ENCODE assay signal across 8 cellular contexts in genomic region chr10:14880201-14880600, GRCh38. TPM values are rescaled to one million over a fixed set of nuclear protein-coding genes. Genes with fewer than 3 reads are reported as not detected.
DNase-seq lines count a peak whose midpoint lies in the region; ATAC-seq, FAIRE-seq and TF ChIP-seq lines count a peak whose summit lies in the region.

No MANE protein-coding gene starts in this region.

- intact Hi-C loops in Calu3 (cut with micrococcal nuclease; ENCODE audit: unreplicated experiment): no loop called here
- intact Hi-C loops in pancreas (cut with DNase I): no loop called here
- intact Hi-C loops in transverse colon (cut with DNase I; ENCODE audit: low total_unique reads): no loop called here

- ATAC-seq in natural killer cell treated with Interleukin-12 subunit alpha and Interleukin-12 subunit beta and Interleukin-15 and Interleukin-18, amount 100 ng/mL, for 72 hours: no peak
- no peak for ATAC-seq in pancreas

- no peaks in the 10 kb centered on the region for H3K9me3 Mint-ChIP-seq in Calu3 (ENCODE audit: low read depth, unreplicated experiment)
- H3K9me3 Mint-ChIP-seq in natural killer cell treated with Interleukin-12 subunit alpha and Interleukin-12 subunit beta and Interleukin-15 and Interleukin-18, amount 100 ng/mL, for 72 hours: no peaks in the 10 kb centered on the region

- H3K9me3 ChIP-seq in pancreas (no peaks in the 10 kb centered on the region), transverse colon (no peaks in the 10 kb centered on the region)

- H3K36me3 Mint-ChIP-seq in Calu3 (ENCODE audit: insufficient read depth, unreplicated experiment): peaks cover 40% of the 10 kb centered on the region
- no peaks in the 10 kb centered on the region for H3K36me3 Mint-ChIP-seq in natural killer cell treated with Interleukin-12 subunit alpha and Interleukin-12 subunit beta and Interleukin-15 and Interleukin-18, amount 100 ng/mL, for 72 hours

- WGBS in pancreas, 2 donors: 41 to 48% methylated on average over 7 of the region's 7 CpGs
- WGBS in transverse colon (ENCODE audit: low coverage in 1 of 2), 2 donors: 64 to 66% methylated on average over 4 to 7 of the region's 7 CpGs

- H3K36me3 ChIP-seq in pancreas: no peaks in the 10 kb centered on the region
- H3K36me3 ChIP-seq in transverse colon: no peaks in the 10 kb centered on the region

- DNase-seq in Calu3: no peak
- DNase-seq in LNCaP clone FGC (ENCODE audit: low read depth): no peak
- peak; percentile 15 for DNase-seq in cerebellar cortex (ENCODE audit: low spot score)
- no peak for DNase-seq in natural killer cell treated with Interleukin-12 subunit alpha and Interleukin-12 subunit beta and Interleukin-15 and Interleukin-18, amount 100 ng/mL, for 72 hours (ENCODE audit: low spot score)
- no peak for DNase-seq in NCI-H1930 (lab: John Stamatoyannopoulos, UW)
- DNase-seq in pancreas: no peak
- DNase-seq in transverse colon: no peak
- no peak for DNase-seq in islet precursor cell

- TSS peak; percentile 46 for BruUV-seq in Calu3 (replicated peaks; lab: Mats Ljungman, UMichigan)

- H3K4me1 ChIP-seq in pancreas: peaks cover 0 to 10% (median 0%) of the 10 kb centered on the region in 3 donors
- H3K4me1 ChIP-seq in transverse colon: peaks cover 6 to 20% (median 10%) of the 10 kb centered on the region in 4 donors

- TF ChIP-seq CTCF in Calu3 (IDR thresholded peaks at IDR 0.05; ENCODE audit: unreplicated experiment) (no peak), LNCaP clone FGC (IDR thresholded peaks at IDR 0.05; ENCODE audit: control insufficient read depth, extremely low read depth, insufficient read depth) (no peak), pancreas (IDR thresholded peaks at IDR 0.05) (no peak), transverse colon (IDR thresholded peaks at IDR 0.05) (no peak)

- H3K27me3 Mint-ChIP-seq in Calu3 (ENCODE audit: unreplicated experiment): no peaks in the 10 kb centered on the region
- no peaks in the 10 kb centered on the region for H3K27me3 Mint-ChIP-seq in natural killer cell treated with Interleukin-12 subunit alpha and Interleukin-12 subunit beta and Interleukin-15 and Interleukin-18, amount 100 ng/mL, for 72 hours

- peak overlapping the region; percentile 92 for H3K4me3 ChIP-seq in LNCaP clone FGC (ENCODE audit: low read depth, low read length)
- H3K4me3 ChIP-seq in pancreas: peak overlapping the region in 2 of 4 donors; percentile 94 to 96
- peak overlapping the region in 2 of 4 donors; percentile 70 to 98 for H3K4me3 ChIP-seq in transverse colon

- no peak for TF ChIP-seq POLR2A in transverse colon (IDR thresholded peaks at IDR 0.05)

- peak overlapping the region; percentile 94 for H3K4me3 Mint-ChIP-seq in Calu3 (ENCODE audit: low read depth, unreplicated experiment)
- H3K4me3 Mint-ChIP-seq in natural killer cell treated with Interleukin-12 subunit alpha and Interleukin-12 subunit beta and Interleukin-15 and Interleukin-18, amount 100 ng/mL, for 72 hours: peak overlapping the region; percentile 95

- peaks cover 25% of the 10 kb centered on the region for H3K4me1 Mint-ChIP-seq in Calu3 (ENCODE audit: low read depth, unreplicated experiment)
- H3K4me1 Mint-ChIP-seq in natural killer cell treated with Interleukin-12 subunit alpha and Interleukin-12 subunit beta and Interleukin-15 and Interleukin-18, amount 100 ng/mL, for 72 hours (ENCODE audit: low read depth in 2 of 2): peaks cover 14 to 28% of the 10 kb centered on the region in 2 donors

- H3K27ac ChIP-seq in pancreas (no peak overlapping the region), transverse colon (no peak overlapping the region)

- in situ Hi-C loops in transverse colon (cut with MboI; ENCODE audit: low pct_ligation_motif_present in 1 of 4, low pct_unique_long_range_greater_than_20kb in 1 of 4, low sequenced_read_pairs in 3 of 4): no loop called here

- TF ChIP-seq EP300 in transverse colon (IDR thresholded peaks at IDR 0.05; ENCODE audit: low read depth): no peak

- H3K27me3 ChIP-seq in pancreas (no peaks in the 10 kb centered on the region), transverse colon (no peaks in the 10 kb centered on the region)

- H3K27ac Mint-ChIP-seq in Calu3 (ENCODE audit: unreplicated experiment): peak overlapping the region; percentile 87
- peak overlapping the region; percentile 84 to 91 for H3K27ac Mint-ChIP-seq in natural killer cell treated with Interleukin-12 subunit alpha and Interleukin-12 subunit beta and Interleukin-15 and Interleukin-18, amount 100 ng/mL, for 72 hours

- CTCF ChIA-PET in Calu3 (lab: Charles Lee): no interaction called here

- no peak for FAIRE-seq in pancreas (lab: Jason Lieb, UNC)

RNA-seq across cellular contexts. Expression of gene SUV39H2, which starts 1.5 kb away (rescaled TPM):
- total RNA-seq in Calu3 (2022): 32.0 and 33.7 TPM in 2 replicates
- 10 to 100 TPM; 20.4 to 40.5 TPM for total RNA-seq in natural killer cell treated with Interleukin-12 subunit alpha and Interleukin-12 subunit beta and Interleukin-15 and Interleukin-18, amount 100 ng/mL, for 72 hours
- 1 to 10 TPM; 2.2 to 5.9 (median 4.0) TPM for total RNA-seq in pancreas
- 1 to 10 TPM; 1.1 to 2.1 TPM for polyA plus RNA-seq in pancreas
- total RNA-seq in transverse colon: 1 to 10 TPM in 3 of 4 donors, under 1 TPM in 1; 0.60 to 4.6 (median 3.0) TPM

RNA-seq across cellular contexts. Expression of gene HSPA14, which starts 42.1 kb away (rescaled TPM):
- total RNA-seq in Calu3 (2022): 21.3 and 22.9 TPM in 2 replicates
- total RNA-seq in natural killer cell treated with Interleukin-12 subunit alpha and Interleukin-12 subunit beta and Interleukin-15 and Interleukin-18, amount 100 ng/mL, for 72 hours: 10 to 100 TPM; 30.3 to 32.4 TPM
- 1 to 10 TPM; 3.1 to 5.6 (median 5.2) TPM for total RNA-seq in pancreas
- 10 to 100 TPM in 1 of 2 donors, 1 to 10 TPM in 1; 5.2 to 10.4 TPM for polyA plus RNA-seq in pancreas
- 10 to 100 TPM in 2 of 4 donors, 1 to 10 TPM in 2; 6.7 to 15.4 (median 8.7) TPM for total RNA-seq in transverse colon

RNA-seq across cellular contexts. Expression of gene MSANTD7, which starts 42.1 kb away (rescaled TPM):
- total RNA-seq in Calu3 (2022) (21.9 and 23.6 TPM in 2 replicates), pancreas (1 to 10 TPM; 3.3 to 6.4 (median 5.2) TPM), transverse colon (10 to 100 TPM; 11.5 to 19.8 (median 14.0) TPM)
- 10 to 100 TPM; 25.4 to 30.3 TPM for total RNA-seq in natural killer cell treated with Interleukin-12 subunit alpha and Interleukin-12 subunit beta and Interleukin-15 and Interleukin-18, amount 100 ng/mL, for 72 hours
- 1 to 10 TPM; 2.1 to 3.5 TPM for polyA plus RNA-seq in pancreas

RNA-seq across cellular contexts. Expression of gene CDNF, which starts 42.4 kb away (rescaled TPM):
- total RNA-seq in Calu3 (2022) (2.3 and 2.4 TPM in 2 replicates), pancreas (1 to 10 TPM; 1.3 to 6.5 (median 4.0) TPM), transverse colon (1 to 10 TPM in 2 of 4 donors, not detected in 2; 2.2 to 2.5 TPM)
- total RNA-seq in natural killer cell treated with Interleukin-12 subunit alpha and Interleukin-12 subunit beta and Interleukin-15 and Interleukin-18, amount 100 ng/mL, for 72 hours: 1 to 10 TPM in 1 of 2 donors, under 1 TPM in 1; 0.48 to 1.0 TPM
- polyA plus RNA-seq in pancreas: 1 to 10 TPM; 4.2 to 5.7 TPM
